In the genomic region with DNA sequence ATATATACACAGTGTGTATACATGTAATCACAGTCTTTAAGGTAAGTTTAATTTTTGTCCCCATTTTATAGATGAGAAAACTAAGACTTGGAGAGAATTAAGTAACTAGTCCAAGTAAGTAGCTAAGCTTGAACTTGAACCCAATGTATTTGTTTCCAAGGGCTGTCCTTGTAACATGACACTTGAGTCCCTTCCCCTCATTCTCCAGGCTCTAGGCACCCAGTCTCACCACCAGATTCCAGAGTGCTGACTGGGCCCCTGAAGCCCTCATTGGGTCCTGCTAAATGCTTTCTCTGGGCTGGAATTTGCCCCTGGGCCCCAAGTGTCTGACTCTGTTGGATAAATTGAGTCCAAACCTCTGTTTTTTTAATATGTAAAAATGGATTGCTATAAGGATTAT, we compare ENCODE assay signal across 13 cellular contexts. TPM values are rescaled to one million over a fixed set of nuclear protein-coding genes. Genes with fewer than 3 reads are reported as not detected.
A peak's percentile ranks its signal among the peaks of the same experiment; 100 is the strongest.
DNase-seq lines count a peak whose midpoint lies in the region; ATAC-seq lines count a peak whose summit lies in the region.
"Had no signal": no experiment of that assay in that cellular context is flagged by ENCODE, and none has a peak within 500 bp of the region (broad histone marks: within the 10 kb centered on the region; RNA-seq: fewer than 3 reads in every experiment).

No MANE protein-coding gene starts in this region.

- no peak overlapping the region for H3K4me3 ChIP-seq in MG63
- no peak overlapping the region for H3K4me3 ChIP-seq in mesendoderm (ENCODE audit: low read length)
- H3K4me3 ChIP-seq: skin epidermis had no signal

- peak overlapping the region; percentile 95 for H3K18ac ChIP-seq in mesendoderm (ENCODE audit: low read length)

- H3K4me2 ChIP-seq in mesendoderm (ENCODE audit: low read length): no peak overlapping the region

- peaks cover 18% of the 10 kb centered on the region for H3K27me3 Mint-ChIP-seq in activated naive CD8-positive, alpha-beta T cell treated with anti-CD3 and anti-CD28 coated beads for 36 hours

- H3K23ac ChIP-seq in mesendoderm (ENCODE audit: low read length): no peak overlapping the region

- H3K9me3 Mint-ChIP-seq in activated naive CD8-positive, alpha-beta T cell treated with anti-CD3 and anti-CD28 coated beads for 36 hours: no peaks in the 10 kb centered on the region
- H3K9me3 Mint-ChIP-seq: activated naive CD4-positive, alpha-beta T cell treated with anti-CD3 and anti-CD28 coated beads for 36 hours; memory B cell had no signal

- H3K27me3 ChIP-seq in MG63: no peaks in the 10 kb centered on the region
- no peaks in the 10 kb centered on the region for H3K27me3 ChIP-seq in mesendoderm (ENCODE audit: insufficient read depth, low read length, poor library complexity)

- H3K9me3 ChIP-seq in MG63: no peaks in the 10 kb centered on the region

- H3K4ac ChIP-seq in mesendoderm (ENCODE audit: low read depth, low read length): peak overlapping the region; percentile 66

- H3K27ac Mint-ChIP-seq in activated naive CD8-positive, alpha-beta T cell treated with anti-CD3 and anti-CD28 coated beads for 36 hours: no peak overlapping the region
- H3K27ac Mint-ChIP-seq: activated naive CD4-positive, alpha-beta T cell treated with anti-CD3 and anti-CD28 coated beads for 36 hours; memory B cell had no signal

- H2BK15ac ChIP-seq in mesendoderm (replicated peaks; ENCODE audit: low read depth): peak overlapping the region; percentile 97

- no peaks in the 10 kb centered on the region for H3K36me3 Mint-ChIP-seq in activated naive CD8-positive, alpha-beta T cell treated with anti-CD3 and anti-CD28 coated beads for 36 hours
- H3K36me3 Mint-ChIP-seq: memory B cell had no signal

- no peak overlapping the region for H4K8ac ChIP-seq in mesendoderm (ENCODE audit: low read depth, low read length)

- no peak overlapping the region for H4K5ac ChIP-seq in mesendoderm (ENCODE audit: low read length)

- peaks cover under 1% of the 10 kb centered on the region for H3K4me1 Mint-ChIP-seq in activated naive CD8-positive, alpha-beta T cell treated with anti-CD3 and anti-CD28 coated beads for 36 hours

- H2AK5ac ChIP-seq in mesendoderm (ENCODE audit: low read length): no peak overlapping the region

- no peaks in the 10 kb centered on the region for H3K79me2 ChIP-seq in mesendoderm (ENCODE audit: control insufficient read depth, insufficient read depth, low read length)

- H2BK120ac ChIP-seq in mesendoderm (ENCODE audit: low read depth, low read length): peak overlapping the region; percentile 51

- no peak overlapping the region for H3K9ac ChIP-seq in mesendoderm (ENCODE audit: low read length)

- no peak overlapping the region for H3K56ac ChIP-seq in mesendoderm (ENCODE audit: low read length)

- H3K36me3 ChIP-seq in MG63 (no peaks in the 10 kb centered on the region), mesendoderm (ENCODE audit: control insufficient read depth, insufficient read depth, low read length) (no peaks in the 10 kb centered on the region)

- no peak for ATAC-seq in HG03175 (IDR thresholded peaks at IDR 0.05; ENCODE audit: unreplicated experiment)
- ATAC-seq: activated CD4-positive, CD25-positive, alpha-beta regulatory T cell treated with anti-CD3 and anti-CD28 coated beads, Interleukin-2, amount 50 U/mL, for 24 hours had no signal

- H3K27ac ChIP-seq in mesendoderm (ENCODE audit: low read depth, low read length): peak overlapping the region; percentile 84

- no peak overlapping the region for H2BK5ac ChIP-seq in mesendoderm (ENCODE audit: low read length)

- H3K4me1 ChIP-seq in mesendoderm (ENCODE audit: control insufficient read depth, low read depth, low read length): peaks cover 2% of the 10 kb centered on the region

- peak; percentile 53 for DNase-seq in DMS53 (lab: John Stamatoyannopoulos, UW)
- DNase-seq in MG63: peak; percentile 39
- peak; percentile 11 for DNase-seq in dermis blood vessel endothelial cell
- peak; percentile 98 for DNase-seq in mesendoderm
- DNase-seq in germinal center (ENCODE audit: low spot score): no peak
- DNase-seq in activated naive CD8-positive, alpha-beta T cell treated with anti-CD3 and anti-CD28 coated beads for 36 hours: no peak
- DNase-seq in head of caudate nucleus: no peak
- DNase-seq: activated naive CD4-positive, alpha-beta T cell treated with anti-CD3 and anti-CD28 coated beads for 36 hours; NCI-H1105 treated with DMSO at 0.1 percent for 48 hours had no signal

- H3K4me3 Mint-ChIP-seq in activated naive CD8-positive, alpha-beta T cell treated with anti-CD3 and anti-CD28 coated beads for 36 hours: no peak overlapping the region
- H3K4me3 Mint-ChIP-seq: activated naive CD4-positive, alpha-beta T cell treated with anti-CD3 and anti-CD28 coated beads for 36 hours; memory B cell had no signal

- intact Hi-C loops in head of caudate nucleus (cut with DNase I): no loop called here

- no peaks in the 10 kb centered on the region for H3K79me1 ChIP-seq in mesendoderm (ENCODE audit: low read length)

RNA-seq across cellular contexts. Expression of a gene that starts 45.5 kb away (rescaled TPM):
- total RNA-seq in MG63 (2014; rRNA removed; shearing (Covaris generic); ENCODE audit: low replicate concordance): 95.6 and 135 TPM in 2 replicates
- 308 and 569 TPM in 2 replicates for total RNA-seq in dermis blood vessel endothelial cell
- polyA plus RNA-seq in mesendoderm (2013, experiment 1 of 2): 12.6 TPM
- 15.2 TPM for polyA plus RNA-seq in mesendoderm (2013, experiment 2 of 2)
- 1 to 10 TPM; 1.5 to 2.1 TPM for total RNA-seq in activated naive CD8-positive, alpha-beta T cell treated with anti-CD3 and anti-CD28 coated beads for 36 hours

RNA-seq across cellular contexts. Expression of a gene that starts 56.3 kb away (rescaled TPM):
- 16.7 and 23.2 TPM in 2 replicates for total RNA-seq in MG63 (2014; rRNA removed; shearing (Covaris generic); ENCODE audit: low replicate concordance)
- 49.9 and 57.9 TPM in 2 replicates for total RNA-seq in dermis blood vessel endothelial cell
- polyA plus RNA-seq in mesendoderm (2013, experiment 1 of 2): 14.5 TPM
- polyA plus RNA-seq in mesendoderm (2013, experiment 2 of 2): 15.3 TPM
- 1 to 10 TPM; 6.0 to 6.1 TPM for total RNA-seq in activated naive CD8-positive, alpha-beta T cell treated with anti-CD3 and anti-CD28 coated beads for 36 hours

Comparison
In these comparisons a context has a peak if more than half of its experiments do, and no peak if none do; other contexts are left out.
1. DNase-seq: peak in DMS53 (single experiment), MG63 (single experiment), dermis blood vessel endothelial cell (single experiment) and mesendoderm (single experiment); none in germinal center (single experiment), activated naive CD8-positive, alpha-beta T cell treated with anti-CD3 and anti-CD28 coated beads for 36 hours (single experiment) and head of caudate nucleus (0 of 42).
2. RNA of a gene that starts 45.5 kb away (total RNA-seq): 308 to 569 TPM in dermis blood vessel endothelial cell and 95.6 to 135 TPM in MG63; 1.5 to 2.1 TPM in activated naive CD8-positive, alpha-beta T cell treated with anti-CD3 and anti-CD28 coated beads for 36 hours; every median in the first group is over 10 times any median in the second.